In genomic region chr16:66881014-66881417, GRCh38 we compare ENCODE assay signal across 8 cellular contexts. TPM values are rescaled to one million over a fixed set of nuclear protein-coding genes. Genes with fewer than 3 reads are reported as not detected.
DNase-seq lines count a peak whose midpoint lies in the region; ATAC-seq, FAIRE-seq and TF ChIP-seq lines count a peak whose summit lies in the region.

No MANE protein-coding gene starts in this region.

- no peaks in the 10 kb centered on the region for H3K9me3 ChIP-seq in endothelial cell of umbilical vein (replicated peaks; ENCODE audit: control insufficient read depth, insufficient read depth, low read length)

- H3K27ac ChIP-seq in endothelial cell of umbilical vein (ENCODE audit: insufficient read depth, low read depth, low read length), result no peak overlapping the region

- CTCF ChIA-PET in activated CD4-positive, alpha-beta T cell treated with anti-CD3 and anti-CD28 coated beads, Interleukin-2, amount 10 ng/mL, durations not matched to agents 7 days and 5 days (lab: Charles Lee), result interaction anchor here (0.5 to 4.7 kb wide), 9 partner anchors 8 to 99 kb away, joined by 3 to 49 read pairs (median 5); partner anchors contain the start of genes CDH16 and NAE1
- CTCF ChIA-PET in endothelial cell of umbilical vein (lab: Charles Lee), result interaction anchor here (0.7 to 3.4 kb wide), 11 partner anchors 8 to 272 kb away, joined by 3 to 18 read pairs (median 9); partner anchors contain the start of gene NAE1

- peak overlapping the region; percentile 46 for H3K9ac ChIP-seq in endothelial cell of umbilical vein (replicated peaks; ENCODE audit: extremely low read depth, insufficient read depth, low read length)

- peaks cover 7% of the 10 kb centered on the region for H3K4me1 ChIP-seq in endothelial cell of umbilical vein (ENCODE audit: control insufficient read depth, extremely low read depth, insufficient read depth, low read length)

- no peaks in the 10 kb centered on the region for H3K27me3 Mint-ChIP-seq in activated CD4-positive, alpha-beta T cell treated with anti-CD3 and anti-CD28 coated beads, Interleukin-2, amount 10 ng/mL, durations not matched to agents 7 days and 5 days
- H3K27me3 Mint-ChIP-seq in neural crest cell (ENCODE audit: low read depth), result no peaks in the 10 kb centered on the region

- POLR2A ChIA-PET in activated CD4-positive, alpha-beta T cell treated with anti-CD3 and anti-CD28 coated beads, Interleukin-2, amount 10 ng/mL, durations not matched to agents 7 days and 5 days (lab: Charles Lee), result interaction anchor here (1.3 kb wide), 1 partner anchor 52 kb away, joined by 3 read pairs; no protein-coding TSS in a partner anchor
- POLR2A ChIA-PET in endothelial cell of umbilical vein (lab: Charles Lee), result no interaction called here

- H3K27me3 ChIP-seq in endothelial cell of umbilical vein (ENCODE audit: control insufficient read depth in 2 of 2, insufficient read depth in 2 of 2, low read length in 2 of 2), result no peaks in the 10 kb centered on the region

- H3K9me1 ChIP-seq in endothelial cell of umbilical vein (replicated peaks; ENCODE audit: control insufficient read depth, extremely low read depth, insufficient read depth, low read length), result no peaks in the 10 kb centered on the region

- H3K36me3 Mint-ChIP-seq in activated CD4-positive, alpha-beta T cell treated with anti-CD3 and anti-CD28 coated beads, Interleukin-2, amount 10 ng/mL, durations not matched to agents 7 days and 5 days (ENCODE audit: low read depth), result peaks cover 19% of the 10 kb centered on the region
- H3K36me3 Mint-ChIP-seq in neural crest cell (ENCODE audit: low read depth), result no peaks in the 10 kb centered on the region

- dilution Hi-C loops in endothelial cell of umbilical vein (cut with MboI; ENCODE audit: extremely low pct_ligation_motif_present, low sequenced_read_pairs), result no loop called here

- peak overlapping the region; percentile 60 for H3K4me2 ChIP-seq in endothelial cell of umbilical vein (ENCODE audit: insufficient read depth, low read length)

- intact Hi-C loops in endothelial cell of umbilical vein (cut with micrococcal nuclease), result no loop called here

- peak; percentile 52 for FAIRE-seq in endothelial cell of umbilical vein (lab: Jason Lieb, UNC)

- H3K36me3 ChIP-seq in endothelial cell of umbilical vein (ENCODE audit: control insufficient read depth in 2 of 2, extremely low read depth in 1 of 2, insufficient read depth in 2 of 2, low read length in 2 of 2), result peaks cover 3 to 9% of the 10 kb centered on the region in 2 experiments

- peaks cover 49% of the 10 kb centered on the region for H3K4me1 Mint-ChIP-seq in activated CD4-positive, alpha-beta T cell treated with anti-CD3 and anti-CD28 coated beads, Interleukin-2, amount 10 ng/mL, durations not matched to agents 7 days and 5 days
- H3K4me1 Mint-ChIP-seq in neural crest cell, result peaks cover 32% of the 10 kb centered on the region

- no peaks in the 10 kb centered on the region for H3K79me2 ChIP-seq in endothelial cell of umbilical vein (ENCODE audit: control insufficient read depth, insufficient read depth, low read length)

- H3K9me3 Mint-ChIP-seq in activated CD4-positive, alpha-beta T cell treated with anti-CD3 and anti-CD28 coated beads, Interleukin-2, amount 10 ng/mL, durations not matched to agents 7 days and 5 days, result peaks cover 2% of the 10 kb centered on the region
- no peaks in the 10 kb centered on the region for H3K9me3 Mint-ChIP-seq in neural crest cell

- H3K4me3 ChIP-seq in endothelial cell of umbilical vein (replicated peaks in 1 of 3; ENCODE audit: insufficient read depth in 1 of 3, low read depth in 1 of 3, low read length in 3 of 3), result peak overlapping the region; percentile 9 to 83 (median 57)

- ATAC-seq in HG03378 (IDR thresholded peaks at IDR 0.05; ENCODE audit: unreplicated experiment), result no peak

- no peak for DNase-seq in activated CD4-positive, alpha-beta T cell treated with anti-CD3 and anti-CD28 coated beads, Interleukin-2, amount 10 ng/mL, durations not matched to agents 7 days and 5 days
- no peak for DNase-seq in activated CD4-positive, alpha-beta T cell treated with anti-CD3 and anti-CD28 coated beads, Interleukin-2, amount 50 U/mL, for 4 hours
- DNase-seq in RKO (ENCODE audit: low spot score) (peak; percentile 56), endothelial cell of umbilical vein (ENCODE audit: low read depth, low spot score) (peak; percentile 30), neural crest cell (ENCODE audit: low read depth, low spot score) (no peak), AML-193 (lab: John Stamatoyannopoulos, UW) (no peak), erythroblast (lab: John Stamatoyannopoulos, UW) (no peak)

- TF ChIP-seq CTCF in endothelial cell of umbilical vein (IDR thresholded peaks at IDR 0.05; ENCODE audit: extremely low read depth in 1 of 2, insufficient read depth in 1 of 2, low read depth in 1 of 2, low read length in 2 of 2), result no peak
- TF ChIP-seq CTCF in neural crest cell (conservative IDR thresholded peaks at IDR 0.05), result no peak

- H2AFZ ChIP-seq in endothelial cell of umbilical vein (ENCODE audit: low read depth, low read length), result peak overlapping the region; percentile 74

- no peaks in the 10 kb centered on the region for H4K20me1 ChIP-seq in endothelial cell of umbilical vein (replicated peaks; ENCODE audit: control insufficient read depth, extremely low read depth, insufficient read depth, low read length)

- H3K4me3 Mint-ChIP-seq in activated CD4-positive, alpha-beta T cell treated with anti-CD3 and anti-CD28 coated beads, Interleukin-2, amount 10 ng/mL, durations not matched to agents 7 days and 5 days, result peak overlapping the region; percentile 100
- H3K4me3 Mint-ChIP-seq in neural crest cell, result peak overlapping the region; percentile 77

- peak overlapping the region; percentile 25 for H3K27ac Mint-ChIP-seq in activated CD4-positive, alpha-beta T cell treated with anti-CD3 and anti-CD28 coated beads, Interleukin-2, amount 10 ng/mL, durations not matched to agents 7 days and 5 days
- no peak overlapping the region for H3K27ac Mint-ChIP-seq in neural crest cell (ENCODE audit: unreplicated experiment)

- TF ChIP-seq POLR2A in endothelial cell of umbilical vein (IDR thresholded peaks at IDR 0.05; ENCODE audit: low read depth, low read length), result no peak
- no peak for TF ChIP-seq POLR2A in erythroblast (IDR thresholded peaks at IDR 0.05; ENCODE audit: low read length)

- BruUV-seq in endothelial cell of umbilical vein (replicated peaks; lab: Mats Ljungman, UMichigan), result no TSS peak

RNA-seq across cellular contexts. Expression of gene PDP2, which starts 0.7 kb away (rescaled TPM):
- total RNA-seq in activated CD4-positive, alpha-beta T cell treated with anti-CD3 and anti-CD28 coated beads, Interleukin-2, amount 10 ng/mL, durations not matched to agents 7 days and 5 days, result 10 to 100 TPM; 20.8 to 21.4 TPM
- total RNA-seq in endothelial cell of umbilical vein (9.3 and 9.5 TPM in 2 replicates), neural crest cell (18.0 and 22.7 TPM in 2 replicates)
- polyA plus RNA-seq in endothelial cell of umbilical vein, result 4.1 and 4.4 TPM in 2 replicates
- 3.3 and 4.4 TPM in 2 replicates for polyA plus RNA-seq in endothelial cell of umbilical vein (2011; cell fraction: cytosol; rRNA removed)
- polyA plus RNA-seq in endothelial cell of umbilical vein (2011; cell fraction: nucleus; rRNA removed), result 4.3 and 4.4 TPM in 2 replicates
- polyA plus RNA-seq in endothelial cell of umbilical vein (2012), result 4.8 TPM in 2 replicates
- polyA minus RNA-seq in endothelial cell of umbilical vein, result 18.1 and 34.6 TPM in 2 replicates
- polyA minus RNA-seq in endothelial cell of umbilical vein (2011; cell fraction: cytosol; rRNA and poly(A)+ RNA removed), result 7.5 TPM
- 4.3 and 8.0 TPM in 2 replicates for polyA minus RNA-seq in endothelial cell of umbilical vein (2011; cell fraction: nucleus; rRNA and poly(A)+ RNA removed)

RNA-seq across cellular contexts. Expression of gene CA7, which starts 36.8 kb away (rescaled TPM):
- not detected for total RNA-seq in activated CD4-positive, alpha-beta T cell treated with anti-CD3 and anti-CD28 coated beads, Interleukin-2, amount 10 ng/mL, durations not matched to agents 7 days and 5 days
- total RNA-seq in endothelial cell of umbilical vein (not detected in 2 replicates), neural crest cell (not detected in 2 replicates)
- not detected in 2 replicates for polyA plus RNA-seq in endothelial cell of umbilical vein
- polyA plus RNA-seq in endothelial cell of umbilical vein (2011; cell fraction: cytosol; rRNA removed), result not detected in 2 replicates
- polyA plus RNA-seq in endothelial cell of umbilical vein (2011; cell fraction: nucleus; rRNA removed), result not detected in 2 replicates
- not detected in 2 replicates for polyA plus RNA-seq in endothelial cell of umbilical vein (2012)
- not detected in 2 replicates for polyA minus RNA-seq in endothelial cell of umbilical vein
- polyA minus RNA-seq in endothelial cell of umbilical vein (2011; cell fraction: cytosol; rRNA and poly(A)+ RNA removed), result not detected
- not detected in 2 replicates for polyA minus RNA-seq in endothelial cell of umbilical vein (2011; cell fraction: nucleus; rRNA and poly(A)+ RNA removed)

RNA-seq across cellular contexts. Expression of gene CDH16, which starts 37.7 kb away (rescaled TPM):
- total RNA-seq in activated CD4-positive, alpha-beta T cell treated with anti-CD3 and anti-CD28 coated beads, Interleukin-2, amount 10 ng/mL, durations not matched to agents 7 days and 5 days, result not detected
- total RNA-seq in endothelial cell of umbilical vein (not detected in 2 replicates), neural crest cell (not detected in 2 replicates)
- not detected in 2 replicates for polyA plus RNA-seq in endothelial cell of umbilical vein
- polyA plus RNA-seq in endothelial cell of umbilical vein (2011; cell fraction: cytosol; rRNA removed), result not detected in 2 replicates
- polyA plus RNA-seq in endothelial cell of umbilical vein (2011; cell fraction: nucleus; rRNA removed), result not detected in 2 replicates
- polyA plus RNA-seq in endothelial cell of umbilical vein (2012), result not detected in 2 replicates
- not detected in 2 replicates for polyA minus RNA-seq in endothelial cell of umbilical vein
- polyA minus RNA-seq in endothelial cell of umbilical vein (2011; cell fraction: cytosol; rRNA and poly(A)+ RNA removed), result not detected
- not detected in 2 replicates for polyA minus RNA-seq in endothelial cell of umbilical vein (2011; cell fraction: nucleus; rRNA and poly(A)+ RNA removed)

RNA-seq across cellular contexts. Expression of gene RRAD, which starts 44.3 kb away (rescaled TPM):
- total RNA-seq in activated CD4-positive, alpha-beta T cell treated with anti-CD3 and anti-CD28 coated beads, Interleukin-2, amount 10 ng/mL, durations not matched to agents 7 days and 5 days, result under 1 TPM; 0.20 to 0.23 TPM
- total RNA-seq in endothelial cell of umbilical vein (0.22 and 0.46 TPM in 2 replicates), neural crest cell (0.20 and 0.54 TPM in 2 replicates)
- 0.48 and 0.60 TPM in 2 replicates for polyA plus RNA-seq in endothelial cell of umbilical vein
- 0.17 and 0.25 TPM in 2 replicates for polyA plus RNA-seq in endothelial cell of umbilical vein (2011; cell fraction: cytosol; rRNA removed)
- polyA plus RNA-seq in endothelial cell of umbilical vein (2011; cell fraction: nucleus; rRNA removed), result 0.75 and 0.88 TPM in 2 replicates
- 0.27 and 0.38 TPM in 2 replicates for polyA plus RNA-seq in endothelial cell of umbilical vein (2012)
- polyA minus RNA-seq in endothelial cell of umbilical vein, result 0.17 and 0.40 TPM in 2 replicates
- not detected for polyA minus RNA-seq in endothelial cell of umbilical vein (2011; cell fraction: cytosol; rRNA and poly(A)+ RNA removed)
- polyA minus RNA-seq in endothelial cell of umbilical vein (2011; cell fraction: nucleus; rRNA and poly(A)+ RNA removed), result not detected in 2 replicates

RNA-seq across cellular contexts. Expression of gene NAE1, which starts 50.2 kb away (rescaled TPM):
- total RNA-seq in activated CD4-positive, alpha-beta T cell treated with anti-CD3 and anti-CD28 coated beads, Interleukin-2, amount 10 ng/mL, durations not matched to agents 7 days and 5 days, result 10 to 100 TPM; 62.5 to 72.6 TPM
- total RNA-seq in endothelial cell of umbilical vein, result 64.3 and 67.6 TPM in 2 replicates
- polyA plus RNA-seq in endothelial cell of umbilical vein, result 18.2 and 23.6 TPM in 2 replicates
- 36.7 and 37.3 TPM in 2 replicates for polyA plus RNA-seq in endothelial cell of umbilical vein (2011; cell fraction: cytosol; rRNA removed)
- polyA plus RNA-seq in endothelial cell of umbilical vein (2011; cell fraction: nucleus; rRNA removed), result 49.1 and 74.3 TPM in 2 replicates
- 65.1 and 77.9 TPM in 2 replicates for polyA plus RNA-seq in endothelial cell of umbilical vein (2012)
- polyA minus RNA-seq in endothelial cell of umbilical vein, result 14.4 and 19.3 TPM in 2 replicates
- 43.0 TPM for polyA minus RNA-seq in endothelial cell of umbilical vein (2011; cell fraction: cytosol; rRNA and poly(A)+ RNA removed)
- 23.0 and 33.2 TPM in 2 replicates for polyA minus RNA-seq in endothelial cell of umbilical vein (2011; cell fraction: nucleus; rRNA and poly(A)+ RNA removed)
- 156 TPM in 2 replicates for total RNA-seq in neural crest cell

Comparison
In these comparisons a context has a peak if more than half of its experiments do, and no peak if none do; other contexts are left out.
1. DNase-seq: peak in RKO (single experiment) and endothelial cell of umbilical vein (single experiment); none in activated CD4-positive, alpha-beta T cell treated with anti-CD3 and anti-CD28 coated beads, Interleukin-2, amount 10 ng/mL, durations not matched to agents 7 days and 5 days (single experiment), activated CD4-positive, alpha-beta T cell treated with anti-CD3 and anti-CD28 coated beads, Interleukin-2, amount 50 U/mL, for 4 hours (0 of 2), neural crest cell (single experiment), AML-193 (0 of 2) and erythroblast (0 of 2).